ENCODE assay signal across 2 cellular contexts in genomic region chr7:30911561-30911969, GRCh38.
TF ChIP-seq lines count a peak whose summit lies in the region.

Gene AQP1 (plus strand): TSS chr7:30911853. CDS start chr7:30911910, 57 bp downstream.

TF ChIP-seq in liver, 16 proteins besides CTCF, POLR2A, EP300 and RAD21 (continued from another document):
- TF ChIP-seq REST (IDR thresholded peaks at IDR 0.05) (no peak), ZBTB33 (IDR thresholded peaks at IDR 0.05) (no peak), YY1 (IDR thresholded peaks at IDR 0.05) (no peak), FOXA1 (IDR thresholded peaks at IDR 0.05) (no peak), RXRA (IDR thresholded peaks at IDR 0.05) (no peak), JUND (IDR thresholded peaks at IDR 0.05) (no peak), GABPA (IDR thresholded peaks at IDR 0.05 in 1 of 2, conservative IDR thresholded peaks at IDR 0.05 in 1 of 2) (no peak), HNF4A (conservative IDR thresholded peaks at IDR 0.05) (no peak), HNF4G (IDR thresholded peaks at IDR 0.05) (no peak)

TF ChIP-seq in HepG2, 621 proteins besides CTCF, POLR2A, EP300 and RAD21 (continued from another document):
- TF ChIP-seq, protein P1, sequence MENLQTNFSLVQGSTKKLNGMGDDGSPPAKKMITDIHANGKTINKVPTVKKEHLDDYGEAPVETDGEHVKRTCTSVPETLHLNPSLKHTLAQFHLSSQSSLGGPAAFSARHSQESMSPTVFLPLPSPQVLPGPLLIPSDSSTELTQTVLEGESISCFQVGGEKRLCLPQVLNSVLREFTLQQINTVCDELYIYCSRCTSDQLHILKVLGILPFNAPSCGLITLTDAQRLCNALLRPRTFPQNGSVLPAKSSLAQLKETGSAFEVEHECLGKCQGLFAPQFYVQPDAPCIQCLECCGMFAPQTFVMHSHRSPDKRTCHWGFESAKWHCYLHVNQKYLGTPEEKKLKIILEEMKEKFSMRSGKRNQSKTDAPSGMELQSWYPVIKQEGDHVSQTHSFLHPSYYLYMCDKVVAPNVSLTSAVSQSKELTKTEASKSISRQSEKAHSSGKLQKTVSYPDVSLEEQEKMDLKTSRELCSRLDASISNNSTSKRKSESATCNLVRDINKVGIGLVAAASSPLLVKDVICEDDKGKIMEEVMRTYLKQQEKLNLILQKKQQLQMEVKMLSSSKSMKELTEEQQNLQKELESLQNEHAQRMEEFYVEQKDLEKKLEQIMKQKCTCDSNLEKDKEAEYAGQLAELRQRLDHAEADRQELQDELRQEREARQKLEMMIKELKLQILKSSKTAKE (CRISPR knock-in tag; IDR thresholded peaks at IDR 0.05; ENCODE audit: borderline replicate concordance) = no peak
- TF ChIP-seq SALL2 (CRISPR knock-in tag; IDR thresholded peaks at IDR 0.05) (no peak), ZNF558 (CRISPR knock-in tag; IDR thresholded peaks at IDR 0.05; ENCODE audit: borderline replicate concordance) (no peak), ARNT2 (CRISPR knock-in tag; IDR thresholded peaks at IDR 0.05; ENCODE audit: low read depth) (no peak), FOXO4 (CRISPR knock-in tag; conservative IDR thresholded peaks at IDR 0.05) (no peak), NONO (IDR thresholded peaks at IDR 0.05) (no peak), NONO (CRISPR knock-in tag; conservative IDR thresholded peaks at IDR 0.05) (no peak), ASH2L (IDR thresholded peaks at IDR 0.05; ENCODE audit: insufficient read length, low read depth, low read length) (no peak), TBX2 (CRISPR knock-in tag; IDR thresholded peaks at IDR 0.05; ENCODE audit: borderline replicate concordance) (no peak), ZNF747 (CRISPR knock-in tag; IDR thresholded peaks at IDR 0.05; ENCODE audit: borderline replicate concordance) (no peak), ZSCAN12 (CRISPR knock-in tag; IDR thresholded peaks at IDR 0.05) (no peak), KDM5A (IDR thresholded peaks at IDR 0.05; ENCODE audit: borderline replicate concordance, low read length) (no peak), ZNF589 (CRISPR knock-in tag; conservative IDR thresholded peaks at IDR 0.05) (no peak), HOXA7 (CRISPR knock-in tag; IDR thresholded peaks at IDR 0.05) (no peak), ZNF136 (CRISPR knock-in tag; IDR thresholded peaks at IDR 0.05; ENCODE audit: low read depth) (no peak), ZNF343 (CRISPR knock-in tag; IDR thresholded peaks at IDR 0.05) (no peak)
- TF ChIP-seq, protein P2, sequence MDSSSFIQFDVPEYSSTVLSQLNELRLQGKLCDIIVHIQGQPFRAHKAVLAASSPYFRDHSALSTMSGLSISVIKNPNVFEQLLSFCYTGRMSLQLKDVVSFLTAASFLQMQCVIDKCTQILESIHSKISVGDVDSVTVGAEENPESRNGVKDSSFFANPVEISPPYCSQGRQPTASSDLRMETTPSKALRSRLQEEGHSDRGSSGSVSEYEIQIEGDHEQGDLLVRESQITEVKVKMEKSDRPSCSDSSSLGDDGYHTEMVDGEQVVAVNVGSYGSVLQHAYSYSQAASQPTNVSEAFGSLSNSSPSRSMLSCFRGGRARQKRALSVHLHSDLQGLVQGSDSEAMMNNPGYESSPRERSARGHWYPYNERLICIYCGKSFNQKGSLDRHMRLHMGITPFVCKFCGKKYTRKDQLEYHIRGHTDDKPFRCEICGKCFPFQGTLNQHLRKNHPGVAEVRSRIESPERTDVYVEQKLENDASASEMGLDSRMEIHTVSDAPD (CRISPR knock-in tag; IDR thresholded peaks at IDR 0.05) = no peak
- TF ChIP-seq, protein P3, sequence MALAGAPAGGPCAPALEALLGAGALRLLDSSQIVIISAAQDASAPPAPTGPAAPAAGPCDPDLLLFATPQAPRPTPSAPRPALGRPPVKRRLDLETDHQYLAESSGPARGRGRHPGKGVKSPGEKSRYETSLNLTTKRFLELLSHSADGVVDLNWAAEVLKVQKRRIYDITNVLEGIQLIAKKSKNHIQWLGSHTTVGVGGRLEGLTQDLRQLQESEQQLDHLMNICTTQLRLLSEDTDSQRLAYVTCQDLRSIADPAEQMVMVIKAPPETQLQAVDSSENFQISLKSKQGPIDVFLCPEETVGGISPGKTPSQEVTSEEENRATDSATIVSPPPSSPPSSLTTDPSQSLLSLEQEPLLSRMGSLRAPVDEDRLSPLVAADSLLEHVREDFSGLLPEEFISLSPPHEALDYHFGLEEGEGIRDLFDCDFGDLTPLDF (CRISPR knock-in tag; IDR thresholded peaks at IDR 0.05) = no peak
